8 cellular contexts compared by ENCODE assay signal in the genomic region with DNA sequence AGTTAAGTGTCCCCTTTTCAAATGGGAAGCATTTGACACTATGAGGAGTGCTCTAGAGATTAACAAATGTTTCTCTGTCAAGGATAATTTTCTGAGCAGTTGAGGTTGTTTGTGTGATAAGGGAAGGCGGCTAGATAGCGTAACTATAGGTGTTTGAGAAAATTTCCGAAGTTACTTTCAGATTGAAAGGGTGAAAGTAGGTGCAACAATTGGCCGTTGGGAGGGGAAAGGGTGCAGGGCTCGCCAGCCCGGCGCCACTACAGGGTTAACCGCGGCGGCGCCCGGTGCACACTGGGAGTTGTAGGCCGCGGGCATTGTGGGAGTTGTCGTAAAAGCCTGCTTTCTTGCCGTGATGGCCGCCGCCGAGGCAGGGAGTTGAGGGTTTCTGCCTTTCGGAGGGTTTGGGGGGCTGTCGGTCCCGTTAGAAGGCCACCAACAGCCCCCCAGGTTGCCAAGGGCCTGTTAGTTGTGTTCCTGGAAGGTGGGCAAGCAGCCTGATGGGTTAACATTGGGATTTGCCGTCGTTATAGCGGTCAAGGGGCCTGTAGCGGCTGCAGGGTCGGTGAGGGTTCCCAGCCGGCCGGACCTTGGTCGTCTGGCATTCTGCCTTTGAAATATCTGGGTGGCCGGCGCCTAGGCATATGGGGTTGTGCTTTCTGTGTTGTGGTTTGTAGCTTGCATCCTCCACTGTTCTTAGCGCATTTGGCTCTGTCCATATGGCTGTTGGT. TPM values are rescaled to one million over a fixed set of nuclear protein-coding genes. Genes with fewer than 3 reads are reported as not detected.
DNase-seq lines count a peak whose midpoint lies in the region; ATAC-seq, FAIRE-seq and TF ChIP-seq lines count a peak whose summit lies in the region.

No MANE protein-coding gene starts in this region.

- H3K4me3 Mint-ChIP-seq in stimulated activated naive CD8-positive, alpha-beta T cell treated with anti-CD3 and anti-CD28 coated beads, Interleukin-15, amount 100 ng/mL, for 72 hours, result peak overlapping the region; percentile 96 to 98

- peaks cover 0 to 5% of the 10 kb centered on the region in 2 donors for H3K9me3 Mint-ChIP-seq in stimulated activated naive CD8-positive, alpha-beta T cell treated with anti-CD3 and anti-CD28 coated beads, Interleukin-15, amount 100 ng/mL, for 72 hours

- H3K4me3 ChIP-seq in fibroblast of villous mesenchyme (ENCODE audit: low read depth, low read length) (peak overlapping the region; percentile 86), neural cell (ENCODE audit: low read length) (peak overlapping the region; percentile 85)

- TF ChIP-seq CTCF in fibroblast of villous mesenchyme (IDR thresholded peaks at IDR 0.05; ENCODE audit: insufficient read depth, low read depth, low read length) (no peak), neural cell (IDR thresholded peaks at IDR 0.05; ENCODE audit: poor library complexity, severe bottlenecking) (peak; percentile 26)

- H3K4me1 Mint-ChIP-seq in stimulated activated naive CD8-positive, alpha-beta T cell treated with anti-CD3 and anti-CD28 coated beads, Interleukin-15, amount 100 ng/mL, for 72 hours, result peaks cover 15% of the 10 kb centered on the region

- peak overlapping the region; percentile 99 for H3K27ac Mint-ChIP-seq in stimulated activated naive CD8-positive, alpha-beta T cell treated with anti-CD3 and anti-CD28 coated beads, Interleukin-15, amount 100 ng/mL, for 72 hours

- H3K4me2 ChIP-seq in neural cell (ENCODE audit: low read length), result peak overlapping the region; percentile 92

- peak; percentile 93 for FAIRE-seq in H54 (lab: Jason Lieb, UNC)

- H2AFZ ChIP-seq in neural cell (ENCODE audit: low read depth, low read length), result peak overlapping the region; percentile 80

- no peaks in the 10 kb centered on the region for H4K20me1 ChIP-seq in neural cell (ENCODE audit: insufficient read depth)

- peak overlapping the region; percentile 90 for H3K9ac ChIP-seq in ES-I3 (ENCODE audit: low read depth, low read length)
- H3K9ac ChIP-seq in neural cell (ENCODE audit: low read length), result peak overlapping the region; percentile 86

- DNase-seq in H54 (ENCODE audit: insufficient read length, low spot score), result peak; percentile 73
- DNase-seq in LoVo (ENCODE audit: low spot score), result peak; percentile 84
- peak; percentile 71 for DNase-seq in activated gamma-delta T cell (lab: John Stamatoyannopoulos, UW)
- DNase-seq in fibroblast of villous mesenchyme (ENCODE audit: low read depth), result peak; percentile 84
- DNase-seq in stimulated activated naive CD8-positive, alpha-beta T cell treated with anti-CD3 and anti-CD28 coated beads, Interleukin-15, amount 100 ng/mL, for 72 hours, result peak; percentile 84 to 91

- peak; percentile 49 for TF ChIP-seq RAD21 in neural cell (conservative IDR thresholded peaks at IDR 0.05)

- peaks cover 15% of the 10 kb centered on the region for H3K27me3 Mint-ChIP-seq in stimulated activated naive CD8-positive, alpha-beta T cell treated with anti-CD3 and anti-CD28 coated beads, Interleukin-15, amount 100 ng/mL, for 72 hours

- no peaks in the 10 kb centered on the region for H3K9me2 ChIP-seq in neural cell (ENCODE audit: insufficient read depth, low read length)

- H3K36me3 ChIP-seq in ES-I3 (ENCODE audit: insufficient read depth, low read length) (no peaks in the 10 kb centered on the region), neural cell (ENCODE audit: insufficient read depth, low read length) (no peaks in the 10 kb centered on the region)

- ATAC-seq in stimulated activated naive CD8-positive, alpha-beta T cell treated with anti-CD3 and anti-CD28 coated beads, Interleukin-15, amount 100 ng/mL, for 72 hours, result peak; percentile 100

- no peak for TF ChIP-seq EP300 in neural cell (conservative IDR thresholded peaks at IDR 0.05; ENCODE audit: poor library complexity, severe bottlenecking)

- no peaks in the 10 kb centered on the region for H3K9me3 ChIP-seq in ES-I3 (ENCODE audit: control insufficient read depth, insufficient read depth, low read length)
- H3K9me3 ChIP-seq in neural cell (ENCODE audit: low read length), result no peaks in the 10 kb centered on the region

- H3K4me1 ChIP-seq in ES-I3 (ENCODE audit: insufficient read depth, low read length), result peaks cover 4% of the 10 kb centered on the region; the same call in 1 of the 2 replicates

- H3K27ac ChIP-seq in neural cell (ENCODE audit: low read length), result peak overlapping the region; percentile 59

- no peaks in the 10 kb centered on the region for H3K27me3 ChIP-seq in neural cell (ENCODE audit: insufficient read depth, low read depth, low read length)

- peaks cover 21% of the 10 kb centered on the region for H3K79me2 ChIP-seq in neural cell (replicated peaks; ENCODE audit: insufficient read depth, low read length)

- H3F3A ChIP-seq in neural cell (ENCODE audit: insufficient read depth, low read length, poor library complexity, severe bottlenecking), result no peaks in the 10 kb centered on the region

- TF ChIP-seq POLR2A in H54 (IDR thresholded peaks at IDR 0.05; ENCODE audit: low read depth, low read length) (peak; percentile 71), Raji (IDR thresholded peaks at IDR 0.05; ENCODE audit: insufficient read depth, low read depth, low read length) (peak; percentile 77)

TF ChIP-seq in neural cell, 6 proteins besides CTCF, POLR2A, EP300 and RAD21:
- TF ChIP-seq POLR2AphosphoS5 (IDR thresholded peaks at IDR 0.05) (peak; percentile 96), TAF1 (IDR thresholded peaks at IDR 0.05; ENCODE audit: low read depth) (no peak), EZH2 (IDR thresholded peaks at IDR 0.05; ENCODE audit: borderline replicate concordance, insufficient read depth, low read length, poor library complexity, severe bottlenecking) (no peak), SMC3 (conservative IDR thresholded peaks at IDR 0.05; ENCODE audit: poor library complexity) (peak; percentile 56), MXI1 (conservative IDR thresholded peaks at IDR 0.05; ENCODE audit: poor library complexity, severe bottlenecking) (peak; percentile 55)
- TF ChIP-seq, protein P1, sequence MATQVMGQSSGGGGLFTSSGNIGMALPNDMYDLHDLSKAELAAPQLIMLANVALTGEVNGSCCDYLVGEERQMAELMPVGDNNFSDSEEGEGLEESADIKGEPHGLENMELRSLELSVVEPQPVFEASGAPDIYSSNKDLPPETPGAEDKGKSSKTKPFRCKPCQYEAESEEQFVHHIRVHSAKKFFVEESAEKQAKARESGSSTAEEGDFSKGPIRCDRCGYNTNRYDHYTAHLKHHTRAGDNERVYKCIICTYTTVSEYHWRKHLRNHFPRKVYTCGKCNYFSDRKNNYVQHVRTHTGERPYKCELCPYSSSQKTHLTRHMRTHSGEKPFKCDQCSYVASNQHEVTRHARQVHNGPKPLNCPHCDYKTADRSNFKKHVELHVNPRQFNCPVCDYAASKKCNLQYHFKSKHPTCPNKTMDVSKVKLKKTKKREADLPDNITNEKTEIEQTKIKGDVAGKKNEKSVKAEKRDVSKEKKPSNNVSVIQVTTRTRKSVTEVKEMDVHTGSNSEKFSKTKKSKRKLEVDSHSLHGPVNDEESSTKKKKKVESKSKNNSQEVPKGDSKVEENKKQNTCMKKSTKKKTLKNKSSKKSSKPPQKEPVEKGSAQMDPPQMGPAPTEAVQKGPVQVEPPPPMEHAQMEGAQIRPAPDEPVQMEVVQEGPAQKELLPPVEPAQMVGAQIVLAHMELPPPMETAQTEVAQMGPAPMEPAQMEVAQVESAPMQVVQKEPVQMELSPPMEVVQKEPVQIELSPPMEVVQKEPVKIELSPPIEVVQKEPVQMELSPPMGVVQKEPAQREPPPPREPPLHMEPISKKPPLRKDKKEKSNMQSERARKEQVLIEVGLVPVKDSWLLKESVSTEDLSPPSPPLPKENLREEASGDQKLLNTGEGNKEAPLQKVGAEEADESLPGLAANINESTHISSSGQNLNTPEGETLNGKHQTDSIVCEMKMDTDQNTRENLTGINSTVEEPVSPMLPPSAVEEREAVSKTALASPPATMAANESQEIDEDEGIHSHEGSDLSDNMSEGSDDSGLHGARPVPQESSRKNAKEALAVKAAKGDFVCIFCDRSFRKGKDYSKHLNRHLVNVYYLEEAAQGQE (IDR thresholded peaks at IDR 0.05; ENCODE audit: borderline replicate concordance), result peak; percentile 69

RNA-seq across cellular contexts. Expression of a gene that starts 36.5 kb away (rescaled TPM):
- total RNA-seq in fibroblast of villous mesenchyme, result 107 and 148 TPM in 2 replicates
- 56.9 and 58.8 TPM in 2 replicates for polyA plus RNA-seq in neural cell
- polyA minus RNA-seq in neural cell, result 145 and 161 TPM in 2 replicates

Comparison
In these comparisons a context has a peak if more than half of its experiments do, and no peak if none do; other contexts are left out.
1. Peak in every context shown above with its lines: DNase-seq, ATAC-seq, H3K4me3 ChIP-seq and H3K27ac ChIP-seq.